In genomic region chr6:3742076-3742425, GRCh38 we compare ENCODE assay signal across 9 cellular contexts. TPM values are rescaled to one million over a fixed set of nuclear protein-coding genes. Genes with fewer than 3 reads are reported as not detected.
DNase-seq lines count a peak whose midpoint lies in the region; ATAC-seq and TF ChIP-seq lines count a peak whose summit lies in the region.
"Had no signal": no experiment of that assay in that cellular context is flagged by ENCODE, and none has a peak within 500 bp of the region (broad histone marks: within the 10 kb centered on the region; RNA-seq: fewer than 3 reads in every experiment).

No MANE protein-coding gene starts in this region.

- no peak overlapping the region for H3K27ac ChIP-seq in BLaER1 treated with 17β-estradiol and CSF1 and Interleukin-3, amounts not matched to agents 10 nM and 100 nM
- no peak overlapping the region for H3K27ac ChIP-seq in KMS-11
- peak overlapping the region in 1 of 4 donors; percentile 12 for H3K27ac ChIP-seq in body of pancreas
- H3K27ac ChIP-seq in WERI-Rb-1: no peak overlapping the region

- ATAC-seq in body of pancreas: peak; percentile 6

- WGBS in body of pancreas, 2 donors: 30 to 36% methylated on average over 3 of the region's 3 CpGs

- H3K9ac ChIP-seq in BLaER1 treated with 17β-estradiol and CSF1 and Interleukin-3, amounts not matched to agents 10 nM and 100 nM: 0 out of 22 replicates have a peak overlapping the region, but pooled peaks of 1 of the 11 experiments have one; percentile 53
- no peak overlapping the region for H3K9ac ChIP-seq in KMS-11

- no peaks in the 10 kb centered on the region for H3K27me3 ChIP-seq in BLaER1 treated with 17β-estradiol and CSF1 and Interleukin-3, amounts not matched to agents 10 nM and 100 nM
- H3K27me3 ChIP-seq in KMS-11 (ENCODE audit: insufficient read depth, low read depth): no peaks in the 10 kb centered on the region
- no peaks in the 10 kb centered on the region for H3K27me3 ChIP-seq in body of pancreas
- H3K27me3 ChIP-seq in WERI-Rb-1 (ENCODE audit: insufficient read depth, low read depth, severe bottlenecking): no peaks in the 10 kb centered on the region

- intact Hi-C loops in body of pancreas (cut with DNase I): loop anchor here (5.0 kb wide), 1 partner anchor 250 kb away; no protein-coding TSS in a partner anchor

- peak overlapping the region in 1 of 3 experiments; percentile 51 for H3K4me3 Mint-ChIP-seq in nephron

- DNase-seq in body of pancreas: no peak
- no peak for DNase-seq in WERI-Rb-1
- DNase-seq in effector CD4-positive, alpha-beta T cell: no peak
- DNase-seq in medulla oblongata (ENCODE audit: extremely low spot score): no peak
- DNase-seq in activated CD4-positive, alpha-beta T cell treated with anti-CD3 and anti-CD28 coated beads for 1 hour: no peak

- H3K9me3 Mint-ChIP-seq in nephron: no peaks in the 10 kb centered on the region

- no peaks in the 10 kb centered on the region for H3K9me3 ChIP-seq in BLaER1 treated with 17β-estradiol and CSF1 and Interleukin-3, amounts not matched to agents 10 nM and 100 nM (replicated peaks in 1 of 11)
- no peaks in the 10 kb centered on the region for H3K9me3 ChIP-seq in body of pancreas
- no peaks in the 10 kb centered on the region for H3K9me3 ChIP-seq in WERI-Rb-1 (ENCODE audit: severe bottlenecking)
- H3K9me3 ChIP-seq: Caco-2 had no signal

- H3K4me2 ChIP-seq in BLaER1 treated with 17β-estradiol and CSF1 and Interleukin-3, amounts not matched to agents 10 nM and 100 nM: peak overlapping the region in 9 of 11 experiments; percentile 2 to 96 (median 86); a peak in 13 of 22 replicates
- peak overlapping the region; percentile 26 for H3K4me2 ChIP-seq in KMS-11

- H3K4me3 ChIP-seq in BLaER1 treated with 17β-estradiol and CSF1 and Interleukin-3, amounts not matched to agents 10 nM and 100 nM: no peak overlapping the region
- H3K4me3 ChIP-seq in KMS-11 (IDR thresholded peaks at IDR 0.05; ENCODE audit: insufficient read depth, low read depth, low read length): no peak overlapping the region
- no peak overlapping the region for H3K4me3 ChIP-seq in body of pancreas
- no peak overlapping the region for H3K4me3 ChIP-seq in WERI-Rb-1 (ENCODE audit: low read depth, low read length)

- H3K4me1 Mint-ChIP-seq in nephron: peaks cover 36% of the 10 kb centered on the region

- H3K36me3 Mint-ChIP-seq in nephron (ENCODE audit: low read depth): peaks cover 5% of the 10 kb centered on the region

- peaks cover 0 to 100% (median 33%) of the 10 kb centered on the region in 11 experiments; a peak in 16 of 22 replicates for H4K20me1 ChIP-seq in BLaER1 treated with 17β-estradiol and CSF1 and Interleukin-3, amounts not matched to agents 10 nM and 100 nM
- no peaks in the 10 kb centered on the region for H4K20me1 ChIP-seq in KMS-11 (ENCODE audit: insufficient read depth)

- no peaks in the 10 kb centered on the region for H3K79me2 ChIP-seq in KMS-11 (ENCODE audit: insufficient read depth, low read depth)

- TF ChIP-seq POLR2A in body of pancreas (IDR thresholded peaks at IDR 0.05): no peak

- H3K27me3 Mint-ChIP-seq in nephron (ENCODE audit: low read depth): peaks cover 12% of the 10 kb centered on the region

- H2AFZ ChIP-seq in KMS-11 (ENCODE audit: low read depth): peak overlapping the region; percentile 97; the same call in 1 of the 2 replicates

- peaks cover 0 to 68% (median 0%) of the 10 kb centered on the region in 11 experiments; a peak in 8 of 22 replicates for H3K36me3 ChIP-seq in BLaER1 treated with 17β-estradiol and CSF1 and Interleukin-3, amounts not matched to agents 10 nM and 100 nM
- H3K36me3 ChIP-seq in KMS-11 (ENCODE audit: insufficient read depth): no peaks in the 10 kb centered on the region
- no peaks in the 10 kb centered on the region for H3K36me3 ChIP-seq in body of pancreas (replicated peaks in 1 of 2; ENCODE audit: insufficient read depth in 1 of 2, low read depth in 2 of 2)
- no peaks in the 10 kb centered on the region; the same call in none of the 2 replicates for H3K36me3 ChIP-seq in WERI-Rb-1

- TF ChIP-seq CTCF in KMS-11 (conservative IDR thresholded peaks at IDR 0.05; ENCODE audit: low read depth, low read length) (no peak), body of pancreas (IDR thresholded peaks at IDR 0.05) (no peak), nephron (IDR thresholded peaks at IDR 0.05; ENCODE audit: unreplicated experiment in 3 of 3) (no peak), WERI-Rb-1 (IDR thresholded peaks at IDR 0.05; ENCODE audit: low read depth, low read length) (no peak)

- H3K4me1 ChIP-seq in BLaER1 treated with 17β-estradiol and CSF1 and Interleukin-3, amounts not matched to agents 10 nM and 100 nM: peaks cover 34 to 65% (median 42%) of the 10 kb centered on the region in 10 experiments
- H3K4me1 ChIP-seq in KMS-11 (ENCODE audit: low read depth, poor library complexity, severe bottlenecking) (peaks cover 13% of the 10 kb centered on the region), body of pancreas (peaks cover 18% of the 10 kb centered on the region)

- peak overlapping the region in 2 of 3 experiments; percentile 70 to 80 for H3K27ac Mint-ChIP-seq in nephron

RNA-seq across cellular contexts. Expression of gene PXDC1, which starts 9.5 kb away (rescaled TPM):
- 10 to 100 TPM; 30.9 to 35.6 TPM for total RNA-seq in body of pancreas
